In genomic region chr4:112889619-112890294, GRCh38 we compare ENCODE assay signal across 9 cellular contexts.
DNase-seq lines count a peak whose midpoint lies in the region; ATAC-seq, FAIRE-seq and TF ChIP-seq lines count a peak whose summit lies in the region.
"Had no signal": no experiment of that assay in that cellular context is flagged by ENCODE, and none has a peak within 500 bp of the region (broad histone marks: within the 10 kb centered on the region; RNA-seq: fewer than 3 reads in every experiment).

No MANE protein-coding gene starts in this region.

- TF ChIP-seq POLR2A in GM12878 (IDR thresholded peaks at IDR 0.05; ENCODE audit: low read depth, low read length) = no peak

- no peaks in the 10 kb centered on the region for H3K27me3 ChIP-seq in GM12878 (replicated peaks in 1 of 2; ENCODE audit: control insufficient read depth in 2 of 2, insufficient read depth in 2 of 2, low read length in 1 of 2)

- H3K9me3 Mint-ChIP-seq in HFFc6 (no peaks in the 10 kb centered on the region), immature natural killer cell (peaks cover 0 to 4% (median under 1%) of the 10 kb centered on the region in 6 donors)

- peak overlapping the region; percentile 50 for H3K4me3 ChIP-seq in AG10803 (ENCODE audit: low read length)
- H3K4me3 ChIP-seq in GM12878 = peak overlapping the region; percentile 42

- H3K4me3 Mint-ChIP-seq in HFFc6 (peak overlapping the region; percentile 44; the same call in 1 of the 2 replicates), immature natural killer cell (no peak overlapping the region)

- H2AFZ ChIP-seq in GM12878 (ENCODE audit: control insufficient read depth, low read depth, low read length) = peak overlapping the region; percentile 81

- peaks cover 4% of the 10 kb centered on the region for H3K4me1 ChIP-seq in GM12878 (ENCODE audit: control insufficient read depth, insufficient read depth, low read length)

- peak; percentile 94 for DNase-seq in AG10803 (ENCODE audit: low read depth)
- DNase-seq in HFFc6 = peak; percentile 15
- DNase-seq in GM12878 (ENCODE audit: low read depth, low spot score) = peak; percentile 23
- DNase-seq in midbrain (lab: John Stamatoyannopoulos, UW) = peak; percentile 36
- DNase-seq in immature natural killer cell = no peak
- no peak for DNase-seq in D341Med (ENCODE audit: low spot score)
- DNase-seq: DND-41 had no signal

- H3K36me3 Mint-ChIP-seq in HFFc6 (ENCODE audit: low read depth) = no peaks in the 10 kb centered on the region
- H3K36me3 Mint-ChIP-seq in immature natural killer cell = no peaks in the 10 kb centered on the region

- TF ChIP-seq EP300 in GM12878 (IDR thresholded peaks at IDR 0.05; ENCODE audit: borderline replicate concordance in 1 of 2, control insufficient read depth in 1 of 2, low read depth in 2 of 2, low read length in 2 of 2) = no peak

- H3K9ac ChIP-seq in GM12878 (ENCODE audit: control insufficient read depth, insufficient read depth, low read length) = peak overlapping the region; percentile 46; the same call in 1 of the 2 replicates

- SMC1A ChIA-PET in GM12878 (lab: Charles Lee; ENCODE audit: uncharacterized antibody, unreplicated experiment) = interaction anchor here (0.6 to 3.2 kb wide), 13 partner anchors 8 to 75 kb away, joined by 3 to 40 read pairs (median 5); no protein-coding TSS in a partner anchor

- in situ Hi-C loops in GM12878 (cut with MboI) = no loop called here

- H3K4me2 ChIP-seq in GM12878 (ENCODE audit: control insufficient read depth, insufficient read depth) = peak overlapping the region; percentile 85

- H3K27me3 Mint-ChIP-seq in HFFc6 (ENCODE audit: insufficient read depth) (no peaks in the 10 kb centered on the region), immature natural killer cell (ENCODE audit: low read depth in 3 of 3) (no peaks in the 10 kb centered on the region)

- TSS peak; percentile 55 for BruUV-seq in GM12878 (replicated peaks; lab: Mats Ljungman, UMichigan)

- TF ChIP-seq RAD21 in GM12878 (IDR thresholded peaks at IDR 0.05; ENCODE audit: insufficient read depth, low read depth, low read length) = no peak

- H3K4me1 Mint-ChIP-seq in HFFc6 (ENCODE audit: low read depth) (peaks cover 8% of the 10 kb centered on the region; the same call in 1 of the 2 replicates), immature natural killer cell (no peaks in the 10 kb centered on the region)

- H3K27ac ChIP-seq in GM12878 (ENCODE audit: control insufficient read depth, insufficient read depth) = peak overlapping the region; percentile 41; the same call in 1 of the 2 replicates

- ATAC-seq in GM12878 (peak; percentile 67), HG02981 (IDR thresholded peaks at IDR 0.05; ENCODE audit: unreplicated experiment) (no peak), GM21825 (IDR thresholded peaks at IDR 0.05; ENCODE audit: unreplicated experiment) (no peak)

- H4K20me1 ChIP-seq in GM12878 (ENCODE audit: control insufficient read depth, insufficient read depth) = no peaks in the 10 kb centered on the region

- POLR2A ChIA-PET in GM12878 (lab: Charles Lee) = interaction anchor here (0.5 to 2.9 kb wide), 5 partner anchors 9 to 382 kb away, joined by 3 to 10 read pairs (median 4); no protein-coding TSS in a partner anchor

- no peaks in the 10 kb centered on the region for H3K9me3 ChIP-seq in GM12878 (replicated peaks; ENCODE audit: control insufficient read depth, insufficient read depth, low read length)

- WGBS in GM12878 (ENCODE audit: insufficient coverage, insufficient replicate concordance, low lambda C conversion rate, missing lambda C conversion rate) = 24% methylated on average over 4 of the region's 4 CpGs

- no peak for TF ChIP-seq CTCF in AG10803 (conservative IDR thresholded peaks at IDR 0.05; ENCODE audit: low read length)
- no peak for TF ChIP-seq CTCF in HFFc6 (IDR thresholded peaks at IDR 0.05)
- no peak for TF ChIP-seq CTCF in GM12878 (IDR thresholded peaks at IDR 0.05 in 2 of 3, conservative IDR thresholded peaks at IDR 0.05 in 1 of 3; ENCODE audit: control insufficient read depth in 2 of 3, extremely low read depth in 1 of 3, insufficient read depth in 1 of 3, low read depth in 3 of 3, low read length in 3 of 3)

- H3K36me3 ChIP-seq in GM12878 (ENCODE audit: control insufficient read depth in 2 of 2, insufficient read depth in 2 of 2, low read length in 1 of 2) = no peaks in the 10 kb centered on the region

- H3K79me2 ChIP-seq in GM12878 (ENCODE audit: control insufficient read depth, insufficient read depth, low read length) = no peaks in the 10 kb centered on the region

- CTCF ChIA-PET in GM12878 (lab: Yijun Ruan, JAX) = interaction anchor here (0.9 to 3.5 kb wide), 9 partner anchors 9 to 124 kb away, joined by 3 to 20 read pairs (median 4); no protein-coding TSS in a partner anchor

- H3K27ac Mint-ChIP-seq in HFFc6 (no peak overlapping the region), immature natural killer cell (no peak overlapping the region)

- RAD21 ChIA-PET in GM12878 (lab: Charles Lee; ENCODE audit: unreplicated experiment) = interaction anchor here (1.0 to 2.9 kb wide), 8 partner anchors 9 to 76 kb away, joined by 3 to 10 read pairs (median 6); no protein-coding TSS in a partner anchor

- intact Hi-C loops in GM12878 (cut with micrococcal nuclease; ENCODE audit: unreplicated experiment) = no loop called here

- no peak for FAIRE-seq in GM12878 (lab: Jason Lieb, UNC)

TF ChIP-seq in GM12878, 131 proteins besides CTCF, POLR2A, EP300 and RAD21:
- TF ChIP-seq RELB (IDR thresholded peaks at IDR 0.05; ENCODE audit: low read depth) = peak; percentile 60
- peak; percentile 58 to 67; a peak in 3 of 4 replicates for TF ChIP-seq IKZF2 (IDR thresholded peaks at IDR 0.05)
- peak; percentile 48; the same call in 1 of the 2 replicates for TF ChIP-seq NFIC (IDR thresholded peaks at IDR 0.05; ENCODE audit: low read depth, low read length)
- no peak for TF ChIP-seq MTA3 (IDR thresholded peaks at IDR 0.05; ENCODE audit: borderline replicate concordance, low read length)
- 0 out of 2 replicates have a peak, but pooled peaks have one; percentile 21 for TF ChIP-seq CREM (IDR thresholded peaks at IDR 0.05; ENCODE audit: low read depth)
- TF ChIP-seq MTA2 (IDR thresholded peaks at IDR 0.05; ENCODE audit: low read depth) = peak; percentile 68
- TF ChIP-seq JUNB (IDR thresholded peaks at IDR 0.05) = peak; percentile 77
- TF ChIP-seq MXI1 (IDR thresholded peaks at IDR 0.05; ENCODE audit: low read depth, low read length) = 0 out of 2 replicates have a peak, but pooled peaks have one; percentile 28
- TF ChIP-seq NR2C1 (IDR thresholded peaks at IDR 0.05) = 0 out of 2 replicates have a peak, but pooled peaks have one; percentile 15
- TF ChIP-seq IKZF1 (conservative IDR thresholded peaks at IDR 0.05) = peak; percentile 66; the same call in 1 of the 2 replicates
- no peak for TF ChIP-seq WRNIP1 (IDR thresholded peaks at IDR 0.05; ENCODE audit: borderline replicate concordance, low read depth, low read length)
- TF ChIP-seq ATF7 (IDR thresholded peaks at IDR 0.05; ENCODE audit: low read depth) = 0 out of 2 replicates have a peak, but pooled peaks have one; percentile 51
- TF ChIP-seq CHD1 (IDR thresholded peaks at IDR 0.05; ENCODE audit: low read depth, low read length) = no peak
- TF ChIP-seq EGR1 (IDR thresholded peaks at IDR 0.05; ENCODE audit: borderline replicate concordance in 1 of 2, low read depth in 2 of 2, low read length in 2 of 2) = no peak
- peak; percentile 59; the same call in 1 of the 2 replicates for TF ChIP-seq DPF2 (IDR thresholded peaks at IDR 0.05)

Comparison
In these comparisons a context has a peak if more than half of its experiments do, and no peak if none do; other contexts are left out.
1. DNase-seq: peak in AG10803 (single experiment), HFFc6 (single experiment), GM12878 (single experiment) and midbrain (single experiment); none in immature natural killer cell (0 of 3) and D341Med (single experiment).